In genomic region chr10:44340557-44340956, GRCh38 we compare ENCODE assay signal across 16 cellular contexts. TPM values are rescaled to one million over a fixed set of nuclear protein-coding genes. Genes with fewer than 3 reads are reported as not detected.
DNase-seq lines count a peak whose midpoint lies in the region; ATAC-seq and TF ChIP-seq lines count a peak whose summit lies in the region.
"Had no signal": no experiment of that assay in that cellular context is flagged by ENCODE, and none has a peak within 500 bp of the region (broad histone marks: within the 10 kb centered on the region; RNA-seq: fewer than 3 reads in every experiment).

No MANE protein-coding gene starts in this region.

- peaks cover 0 to 4% of the 10 kb centered on the region in 2 donors for H3K4me1 ChIP-seq in neuronal stem cell (ENCODE audit: control insufficient read depth in 2 of 2, insufficient read depth in 1 of 2, low read depth in 1 of 2, low read length in 2 of 2)

- H3K4ac ChIP-seq in neuronal stem cell (ENCODE audit: low read length): no peak overlapping the region

- no peaks in the 10 kb centered on the region for H3K4me1 Mint-ChIP-seq in activated CD8-positive, alpha-beta memory T cell treated with anti-CD3 and anti-CD28 coated beads, Interleukin-2, amount 10 ng/mL, durations not matched to agents 7 days and 5 days
- H3K4me1 Mint-ChIP-seq in stimulated activated effector memory CD8-positive, alpha-beta T cell treated with anti-CD3 and anti-CD28 coated beads, Interleukin-12 subunit alpha, Interleukin-12 subunit beta, amount 100 ng/mL, for 72 hours: no peaks in the 10 kb centered on the region
- peaks cover under 1% of the 10 kb centered on the region for H3K4me1 Mint-ChIP-seq in osteocyte (ENCODE audit: unreplicated experiment)

- H3K4me3 ChIP-seq in neuronal stem cell (ENCODE audit: low read length in 2 of 2): no peak overlapping the region
- H3K4me3 ChIP-seq: BLaER1, GM12878 had no signal

- no peak overlapping the region for H2BK120ac ChIP-seq in neuronal stem cell (ENCODE audit: low read depth, low read length)

- H2BK5ac ChIP-seq in neuronal stem cell (ENCODE audit: low read length): no peak overlapping the region

- no peaks in the 10 kb centered on the region for H3K9me3 ChIP-seq in neuronal stem cell (replicated peaks in 1 of 2; ENCODE audit: control insufficient read depth in 2 of 2, insufficient read depth in 1 of 2, low read depth in 1 of 2, low read length in 2 of 2)
- H3K9me3 ChIP-seq: BLaER1 had no signal

- H3K4me3 Mint-ChIP-seq in activated CD8-positive, alpha-beta memory T cell treated with anti-CD3 and anti-CD28 coated beads, Interleukin-2, amount 10 ng/mL, durations not matched to agents 7 days and 5 days: no peak overlapping the region
- H3K4me3 Mint-ChIP-seq in stimulated activated effector memory CD8-positive, alpha-beta T cell treated with anti-CD3 and anti-CD28 coated beads, Interleukin-12 subunit alpha, Interleukin-12 subunit beta, amount 100 ng/mL, for 72 hours: no peak overlapping the region
- H3K4me3 Mint-ChIP-seq in osteocyte (ENCODE audit: unreplicated experiment): no peak overlapping the region
- H3K4me3 Mint-ChIP-seq: CD8-positive, alpha-beta T cell; H9 had no signal

- no CpG with 5 or more reads among the region's 3 CpGs for WGBS in neuronal stem cell (ENCODE audit: extremely low coverage in 2 of 2, insufficient read length in 2 of 2, insufficient replicate concordance in 1 of 2), 2 donors

- no peaks in the 10 kb centered on the region for H3K9me3 Mint-ChIP-seq in activated CD8-positive, alpha-beta memory T cell treated with anti-CD3 and anti-CD28 coated beads, Interleukin-2, amount 10 ng/mL, durations not matched to agents 7 days and 5 days (ENCODE audit: low read depth)
- no peaks in the 10 kb centered on the region for H3K9me3 Mint-ChIP-seq in stimulated activated effector memory CD8-positive, alpha-beta T cell treated with anti-CD3 and anti-CD28 coated beads, Interleukin-12 subunit alpha, Interleukin-12 subunit beta, amount 100 ng/mL, for 72 hours
- H3K9me3 Mint-ChIP-seq in osteocyte (ENCODE audit: unreplicated experiment): no peaks in the 10 kb centered on the region
- H3K9me3 Mint-ChIP-seq: CD8-positive, alpha-beta T cell had no signal

- no peak overlapping the region for H4K91ac ChIP-seq in neuronal stem cell (ENCODE audit: low read depth, low read length, poor library complexity)

- ATAC-seq in activated CD8-positive, alpha-beta memory T cell treated with anti-CD3 and anti-CD28 coated beads, Interleukin-2, amount 10 ng/mL, durations not matched to agents 7 days and 5 days: no peak
- ATAC-seq in stimulated activated effector memory CD8-positive, alpha-beta T cell treated with anti-CD3 and anti-CD28 coated beads, Interleukin-12 subunit alpha, Interleukin-12 subunit beta, amount 100 ng/mL, for 72 hours: peak; percentile 5
- ATAC-seq: CD8-positive, alpha-beta T cell; GM12878 had no signal

- H2AFZ ChIP-seq in neuronal stem cell (ENCODE audit: low read length): no peak overlapping the region

- no peak overlapping the region for H4K8ac ChIP-seq in neuronal stem cell (ENCODE audit: low read depth, low read length)

- no peak overlapping the region for H3K23ac ChIP-seq in neuronal stem cell (ENCODE audit: low read depth, low read length, poor library complexity)

- no peak overlapping the region for H2AK5ac ChIP-seq in neuronal stem cell (ENCODE audit: low read depth, low read length)

- H3K18ac ChIP-seq in neuronal stem cell (ENCODE audit: low read length): peak overlapping the region; percentile 32

- DNase-seq in activated CD8-positive, alpha-beta memory T cell treated with anti-CD3 and anti-CD28 coated beads, Interleukin-2, amount 50 U/mL, for 48 hours: peak; percentile 8
- no peak for DNase-seq in activated CD8-positive, alpha-beta memory T cell treated with anti-CD3 and anti-CD28 coated beads, Interleukin-2, amount 10 ng/mL, durations not matched to agents 7 days and 5 days
- DNase-seq in neuronal stem cell (ENCODE audit: low spot score): no peak
- DNase-seq in stimulated activated effector memory CD8-positive, alpha-beta T cell treated with anti-CD3 and anti-CD28 coated beads, Interleukin-12 subunit alpha, Interleukin-12 subunit beta, amount 100 ng/mL, for 72 hours (ENCODE audit: low spot score in 2 of 2): no peak
- DNase-seq in osteocyte (ENCODE audit: extremely low spot score, unreplicated experiment): no peak
- DNase-seq in GM19240 (ENCODE audit: insufficient read length, low spot score): no peak
- no peak for DNase-seq in G401 (ENCODE audit: low spot score)
- DNase-seq: 8988T, Calu3, DMS79 treated with DMSO at 0.1 percent for 48 hours, GOT3, H9, IMR-90 had no signal

- no peak for TF ChIP-seq CTCF in osteocyte (IDR thresholded peaks at IDR 0.05)

- H2BK12ac ChIP-seq in neuronal stem cell (ENCODE audit: low read length): peak overlapping the region; percentile 25

- in situ Hi-C loops in G401 (cut with HindIII; ENCODE audit: low sequenced_read_pairs): no loop called here

- no peaks in the 10 kb centered on the region for H3K79me1 ChIP-seq in neuronal stem cell (ENCODE audit: low read depth, low read length)

- H3K27ac ChIP-seq in neuronal stem cell (replicated peaks; ENCODE audit: low read length): no peak overlapping the region
- H3K27ac ChIP-seq: BLaER1 had no signal

- no peaks in the 10 kb centered on the region for H3K27me3 ChIP-seq in neuronal stem cell (ENCODE audit: control insufficient read depth in 3 of 3, insufficient read depth in 3 of 3, low read depth in 1 of 3, low read length in 3 of 3)
- H3K27me3 ChIP-seq: BLaER1 had no signal

- H3K27ac Mint-ChIP-seq in activated CD8-positive, alpha-beta memory T cell treated with anti-CD3 and anti-CD28 coated beads, Interleukin-2, amount 10 ng/mL, durations not matched to agents 7 days and 5 days: no peak overlapping the region
- no peak overlapping the region for H3K27ac Mint-ChIP-seq in stimulated activated effector memory CD8-positive, alpha-beta T cell treated with anti-CD3 and anti-CD28 coated beads, Interleukin-12 subunit alpha, Interleukin-12 subunit beta, amount 100 ng/mL, for 72 hours
- no peak overlapping the region for H3K27ac Mint-ChIP-seq in osteocyte (ENCODE audit: unreplicated experiment)
- H3K27ac Mint-ChIP-seq: CD8-positive, alpha-beta T cell; H9 had no signal

- peaks cover 2% of the 10 kb centered on the region for H3K27me3 Mint-ChIP-seq in activated CD8-positive, alpha-beta memory T cell treated with anti-CD3 and anti-CD28 coated beads, Interleukin-2, amount 10 ng/mL, durations not matched to agents 7 days and 5 days
- peaks cover 43% of the 10 kb centered on the region for H3K27me3 Mint-ChIP-seq in osteocyte (ENCODE audit: unreplicated experiment)

- H3K36me3 Mint-ChIP-seq in activated CD8-positive, alpha-beta memory T cell treated with anti-CD3 and anti-CD28 coated beads, Interleukin-2, amount 10 ng/mL, durations not matched to agents 7 days and 5 days: no peaks in the 10 kb centered on the region
- H3K36me3 Mint-ChIP-seq in stimulated activated effector memory CD8-positive, alpha-beta T cell treated with anti-CD3 and anti-CD28 coated beads, Interleukin-12 subunit alpha, Interleukin-12 subunit beta, amount 100 ng/mL, for 72 hours: no peaks in the 10 kb centered on the region
- H3K36me3 Mint-ChIP-seq in osteocyte (ENCODE audit: unreplicated experiment): peaks cover 3% of the 10 kb centered on the region
- H3K36me3 Mint-ChIP-seq: CD8-positive, alpha-beta T cell had no signal

- no peak overlapping the region for H3K14ac ChIP-seq in neuronal stem cell (ENCODE audit: low read length)

- no peak overlapping the region for H3K9ac ChIP-seq in neuronal stem cell (ENCODE audit: low read depth, low read length, poor library complexity)
- H3K9ac ChIP-seq: BLaER1 had no signal

- H3K36me3 ChIP-seq in neuronal stem cell (replicated peaks in 1 of 2; ENCODE audit: control insufficient read depth in 2 of 2, insufficient read depth in 2 of 2, low read length in 2 of 2): no peaks in the 10 kb centered on the region
- H3K36me3 ChIP-seq: BLaER1 had no signal

- H2BK15ac ChIP-seq in neuronal stem cell (ENCODE audit: low read length): no peak overlapping the region

- H3K4me2 ChIP-seq in neuronal stem cell (ENCODE audit: insufficient read depth, low read length, poor library complexity, severe bottlenecking): no peak overlapping the region
- H3K4me2 ChIP-seq: BLaER1 had no signal

- CTCF ChIA-PET in activated CD8-positive, alpha-beta memory T cell treated with anti-CD3 and anti-CD28 coated beads, Interleukin-2, amount 10 ng/mL, durations not matched to agents 7 days and 5 days (lab: Charles Lee): no interaction called here

RNA-seq across cellular contexts. Expression of gene CXCL12, which starts 44.3 kb away (rescaled TPM):
- total RNA-seq in activated CD8-positive, alpha-beta memory T cell treated with anti-CD3 and anti-CD28 coated beads, Interleukin-2, amount 10 ng/mL, durations not matched to agents 7 days and 5 days: not detected
- polyA plus RNA-seq in neuronal stem cell (2013, experiment 1 of 2): 0.54 TPM
- 0.64 TPM for polyA plus RNA-seq in neuronal stem cell (2013, experiment 2 of 2)
- total RNA-seq in osteocyte: 153 and 169 TPM in 2 replicates
- not detected in 2 replicates for total RNA-seq in G401 (2014; rRNA removed; shearing (Covaris generic))
- total RNA-seq: Calu3; CD8-positive, alpha-beta T cell had no signal

Comparison
In these comparisons a context has a peak if more than half of its experiments do, and no peak if none do; other contexts are left out.
1. RNA of gene CXCL12, which starts 44.3 kb away (total RNA-seq): 153 to 169 TPM in osteocyte; not detected in G401 and not detected in activated CD8-positive, alpha-beta memory T cell treated with anti-CD3 and anti-CD28 coated beads, Interleukin-2, amount 10 ng/mL, durations not matched to agents 7 days and 5 days; every median in the first group is over 100 times any median in the second.